In the genomic region with DNA sequence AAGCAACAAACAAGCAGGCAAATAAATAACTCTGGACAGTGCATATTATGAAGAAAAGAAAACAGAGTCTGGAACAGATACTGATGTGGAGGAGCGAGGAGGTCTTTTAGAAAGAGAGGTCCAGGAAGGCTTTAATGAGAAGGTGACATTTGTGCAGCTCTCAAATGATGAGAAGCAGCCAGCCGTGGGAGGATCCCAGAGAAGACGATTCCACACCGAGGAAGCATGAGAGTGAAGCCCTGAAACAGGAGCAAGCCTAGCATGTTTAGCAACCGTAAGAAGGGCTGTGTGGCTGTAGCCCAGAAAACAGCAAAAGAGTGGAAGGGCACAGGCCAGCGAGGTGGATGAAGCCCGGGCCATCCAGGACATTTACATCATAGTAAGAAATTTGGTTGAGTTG, we compare ENCODE assay signal across 2 cellular contexts.
TF ChIP-seq lines count a peak whose summit lies in the region.

No MANE protein-coding gene starts in this region.

TF ChIP-seq in A549, 52 proteins besides CTCF, POLR2A, EP300 and RAD21:
- no peak for TF ChIP-seq CEBPB (IDR thresholded peaks at IDR 0.05)

TF ChIP-seq in endothelial cell of umbilical vein, 7 proteins besides CTCF, POLR2A, EP300 and RAD21:
- TF ChIP-seq MYC (IDR thresholded peaks at IDR 0.05; ENCODE audit: low read depth, low read length) (no peak), FOS (IDR thresholded peaks at IDR 0.05; ENCODE audit: borderline replicate concordance, insufficient read depth, low read length) (no peak), JUN (IDR thresholded peaks at IDR 0.05; ENCODE audit: borderline replicate concordance, insufficient read depth, insufficient read length, low read depth) (no peak), GATA2 (IDR thresholded peaks at IDR 0.05; ENCODE audit: insufficient read depth, insufficient read length, low read depth, low read length) (no peak), POLR2AphosphoS5 (IDR thresholded peaks at IDR 0.05; ENCODE audit: insufficient read depth, low read depth, low read length) (no peak)
- TF ChIP-seq, protein P1, sequence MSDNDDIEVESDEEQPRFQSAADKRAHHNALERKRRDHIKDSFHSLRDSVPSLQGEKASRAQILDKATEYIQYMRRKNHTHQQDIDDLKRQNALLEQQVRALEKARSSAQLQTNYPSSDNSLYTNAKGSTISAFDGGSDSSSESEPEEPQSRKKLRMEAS (IDR thresholded peaks at IDR 0.05; ENCODE audit: insufficient read depth, insufficient read length): no peak
